ENCODE assay signal across 17 cellular contexts in genomic region chr1:173733912-173734311, GRCh38.
"Had no signal": no experiment of that assay in that cellular context is flagged by ENCODE, and none has a peak within 500 bp of the region (broad histone marks: within the 10 kb centered on the region; RNA-seq: fewer than 3 reads in every experiment).

No MANE protein-coding gene starts in this region.

- H3K27me3 Mint-ChIP-seq: activated naive CD8-positive, alpha-beta T cell treated with anti-CD3 and anti-CD28 coated beads, Interleukin-2, amount 50 U/mL, for 24 hours; dendritic cell treated with granulocyte-macrophage colony-stimulating factor and Interleukin-4, amounts not matched to agents 40 ng/mL and 50 ng/mL, for 4 days; stimulated activated naive CD8-positive, alpha-beta T cell treated with anti-CD3 and anti-CD28 coated beads, Interleukin-15, amount 100 ng/mL, for 72 hours; T-cell had no signal

- H3K9me3 ChIP-seq: psoas muscle, sigmoid colon, upper lobe of left lung had no signal

- H3K4me3 ChIP-seq: left lung, psoas muscle, sigmoid colon, upper lobe of left lung had no signal

- DNase-seq: activated CD4-positive, CD25-positive, alpha-beta regulatory T cell treated with anti-CD3 and anti-CD28 coated beads, Interleukin-2, amount 50 U/mL, for 72 hours; activated naive CD4-positive, alpha-beta T cell; activated naive CD8-positive, alpha-beta T cell treated with anti-CD3 and anti-CD28 coated beads, Interleukin-2, amount 50 U/mL, for 24 hours; aorta; cerebellar nuclear complex; effector memory CD4-positive, alpha-beta T cell; foreskin fibroblast; left lung; mesendoderm; psoas muscle; sigmoid colon; stimulated activated CD4-positive, alpha-beta T cell treated with anti-CD3 and anti-CD28 coated beads, Interleukin-1b, Interleukin-23, amount 100 ng/mL, for 48 hours; stimulated activated naive CD8-positive, alpha-beta T cell treated with anti-CD3 and anti-CD28 coated beads, Interleukin-15, amount 100 ng/mL, for 72 hours; T-cell; T-helper 9 cell; upper lobe of left lung had no signal

- H3K27ac ChIP-seq: left lung, psoas muscle, sigmoid colon, upper lobe of left lung had no signal

- H3K4me1 ChIP-seq: left lung, psoas muscle, sigmoid colon, upper lobe of left lung had no signal

- H3K27me3 ChIP-seq: left lung, sigmoid colon, upper lobe of left lung had no signal

- H3K4me3 Mint-ChIP-seq: activated naive CD8-positive, alpha-beta T cell treated with anti-CD3 and anti-CD28 coated beads, Interleukin-2, amount 50 U/mL, for 24 hours; dendritic cell treated with granulocyte-macrophage colony-stimulating factor and Interleukin-4, amounts not matched to agents 40 ng/mL and 50 ng/mL, for 4 days; stimulated activated naive CD8-positive, alpha-beta T cell treated with anti-CD3 and anti-CD28 coated beads, Interleukin-15, amount 100 ng/mL, for 72 hours; T-cell had no signal

- H3K27ac Mint-ChIP-seq: activated naive CD8-positive, alpha-beta T cell treated with anti-CD3 and anti-CD28 coated beads, Interleukin-2, amount 50 U/mL, for 24 hours; dendritic cell treated with granulocyte-macrophage colony-stimulating factor and Interleukin-4, amounts not matched to agents 40 ng/mL and 50 ng/mL, for 4 days had no signal

- ATAC-seq: activated naive CD8-positive, alpha-beta T cell treated with anti-CD3 and anti-CD28 coated beads, Interleukin-2, amount 50 U/mL, for 24 hours; left lung; stimulated activated naive CD8-positive, alpha-beta T cell treated with anti-CD3 and anti-CD28 coated beads, Interleukin-15, amount 100 ng/mL, for 72 hours; T-cell had no signal
